Comparison of ENCODE assay signal across 10 cellular contexts in genomic region chr15:57611938-57612337, GRCh38. TPM values are rescaled to one million over a fixed set of nuclear protein-coding genes. Genes with fewer than 3 reads are reported as not detected.
DNase-seq lines count a peak whose midpoint lies in the region; ATAC-seq and TF ChIP-seq lines count a peak whose summit lies in the region.
"Had no signal": no experiment of that assay in that cellular context is flagged by ENCODE, and none has a peak within 500 bp of the region (broad histone marks: within the 10 kb centered on the region; RNA-seq: fewer than 3 reads in every experiment).

No MANE protein-coding gene starts in this region.

- H3K4me1 ChIP-seq in endodermal cell (ENCODE audit: control insufficient read depth, insufficient read depth, low read length) (no peaks in the 10 kb centered on the region), lower lobe of right lung (peaks cover 23% of the 10 kb centered on the region)

- H3K27ac Mint-ChIP-seq in endodermal cell = no peak overlapping the region
- H3K27ac Mint-ChIP-seq: IgD-negative memory B cell had no signal

- no peak overlapping the region for H3K4me3 ChIP-seq in MG63
- H3K4me3 ChIP-seq in endodermal cell (ENCODE audit: low read length) = no peak overlapping the region
- no peak overlapping the region for H3K4me3 ChIP-seq in lower lobe of right lung

- peak; percentile 54 for DNase-seq in MG63
- peak; percentile 57 for DNase-seq in endodermal cell
- peak; percentile 58 for DNase-seq in lower lobe of right lung
- no peak for DNase-seq in NCI-H510A (lab: John Stamatoyannopoulos, UW)
- DNase-seq in KG1 (lab: John Stamatoyannopoulos, UW) = no peak

- peaks cover 14% of the 10 kb centered on the region for H3K4me1 Mint-ChIP-seq in endodermal cell
- H3K4me1 Mint-ChIP-seq: IgD-negative memory B cell had no signal

- TF ChIP-seq CTCF in 22Rv1 (IDR thresholded peaks at IDR 0.05) = peak; percentile 30
- peak; percentile 60 for TF ChIP-seq CTCF in endodermal cell (conservative IDR thresholded peaks at IDR 0.05)
- peak; percentile 42 for TF ChIP-seq CTCF in lower lobe of right lung (IDR thresholded peaks at IDR 0.05)

- no peak overlapping the region for H3K27ac ChIP-seq in 22Rv1
- H3K27ac ChIP-seq in endodermal cell (ENCODE audit: low read depth, low read length) = no peak overlapping the region
- peak overlapping the region; percentile 56 for H3K27ac ChIP-seq in lower lobe of right lung

- H3K27me3 ChIP-seq in MG63 (no peaks in the 10 kb centered on the region), endodermal cell (ENCODE audit: control insufficient read depth, insufficient read depth, low read length, poor library complexity, severe bottlenecking) (no peaks in the 10 kb centered on the region), lower lobe of right lung (ENCODE audit: low read depth) (no peaks in the 10 kb centered on the region)

- H3K9me3 Mint-ChIP-seq in endodermal cell = no peaks in the 10 kb centered on the region
- H3K9me3 Mint-ChIP-seq: IgD-negative memory B cell had no signal

- intact Hi-C loops in lower lobe of right lung (cut with DNase I) = no loop called here

- peak; percentile 73 to 89 for ATAC-seq in lower lobe of right lung
- ATAC-seq in GM19395 (IDR thresholded peaks at IDR 0.05; ENCODE audit: unreplicated experiment) = no peak
- no peak for ATAC-seq in GM21786 (IDR thresholded peaks at IDR 0.05; ENCODE audit: unreplicated experiment)
- ATAC-seq: activated CD4-positive, CD25-positive, alpha-beta regulatory T cell treated with anti-CD3 and anti-CD28 coated beads, Interleukin-2, amount 50 U/mL, for 24 hours had no signal

- H3K36me3 Mint-ChIP-seq in endodermal cell (ENCODE audit: low read depth) = no peaks in the 10 kb centered on the region

- H3K9ac ChIP-seq in endodermal cell (ENCODE audit: extremely low read depth, low read length, poor library complexity, severe bottlenecking) = no peak overlapping the region

- 68 to 72% methylated on average over 3 of the region's 3 CpGs for WGBS in endodermal cell (ENCODE audit: insufficient coverage in 1 of 2, insufficient read length in 1 of 2), 2 experiments

- H3K36me3 ChIP-seq in MG63 (no peaks in the 10 kb centered on the region), endodermal cell (ENCODE audit: control insufficient read depth, insufficient read depth, low read length) (no peaks in the 10 kb centered on the region), lower lobe of right lung (no peaks in the 10 kb centered on the region)

- H3K9me3 ChIP-seq in MG63 (no peaks in the 10 kb centered on the region), endodermal cell (ENCODE audit: control insufficient read depth, low read length) (no peaks in the 10 kb centered on the region), lower lobe of right lung (no peaks in the 10 kb centered on the region)

- no peaks in the 10 kb centered on the region for H3K27me3 Mint-ChIP-seq in endodermal cell (ENCODE audit: insufficient read depth)
- H3K27me3 Mint-ChIP-seq: IgD-negative memory B cell had no signal

- H3K4me3 Mint-ChIP-seq in endodermal cell = no peak overlapping the region
- H3K4me3 Mint-ChIP-seq: IgD-negative memory B cell had no signal

RNA-seq across cellular contexts. Expression of gene MYZAP, which starts 20.2 kb away (rescaled TPM):
- 0.69 TPM in 1 of 2 replicates, not detected in the other for total RNA-seq in MG63 (2014; rRNA removed; shearing (Covaris generic); ENCODE audit: low replicate concordance)
- total RNA-seq in endodermal cell = under 1 TPM; 0.22 to 0.33 TPM
- 0.78 TPM for polyA plus RNA-seq in endodermal cell (2013, experiment 1 of 2)
- 0.58 TPM for polyA plus RNA-seq in endodermal cell (2013, experiment 2 of 2)
- 41.3 TPM for total RNA-seq in lower lobe of right lung

Comparison
In these comparisons a context has a peak if more than half of its experiments do, and no peak if none do; other contexts are left out.
1. DNase-seq: peak in MG63 (single experiment), endodermal cell (single experiment) and lower lobe of right lung (single experiment); none in NCI-H510A (single experiment) and KG1 (single experiment).
2. ATAC-seq: peak in lower lobe of right lung (2 of 2); none in GM19395 (single experiment) and GM21786 (single experiment).
3. RNA of gene MYZAP, which starts 20.2 kb away (total RNA-seq): 41.3 TPM in lower lobe of right lung (single experiment); 0.69 TPM in MG63 and 0.22 to 0.33 TPM in endodermal cell; every median in the first group is over 10 times any median in the second.
4. Peak in every context shown above with its lines, with median percentiles within 50 percentile points of each other: CTCF ChIP-seq.